In genomic region chr18:26394047-26394654, GRCh38 we compare ENCODE assay signal across 1 cellular context.
A peak's percentile ranks its signal among the peaks of the same experiment; 100 is the strongest.
TF ChIP-seq lines count a peak whose summit lies in the region.

No MANE protein-coding gene starts in this region.

TF ChIP-seq in K562, 482 proteins besides CTCF, POLR2A, EP300 and RAD21 (continued from another document):
- no peak for TF ChIP-seq ZBTB5 (IDR thresholded peaks at IDR 0.05)
- no peak for TF ChIP-seq TGIF2 (CRISPR knock-in tag; IDR thresholded peaks at IDR 0.05)
- no peak for TF ChIP-seq PBX2 (CRISPR knock-in tag; IDR thresholded peaks at IDR 0.05; ENCODE audit: low read depth)
- 0 out of 2 replicates have a peak, but pooled peaks have one; percentile 21 for TF ChIP-seq PBX2 (tag; conservative IDR thresholded peaks at IDR 0.05; ENCODE audit: low read depth)
- no peak for TF ChIP-seq STAT6 (CRISPR knock-in tag; IDR thresholded peaks at IDR 0.05)
- TF ChIP-seq NFE2L1 (tag; IDR thresholded peaks at IDR 0.05; ENCODE audit: borderline replicate concordance, low read depth) = no peak
- TF ChIP-seq ZEB2 (IDR thresholded peaks at IDR 0.05) = no peak
- no peak for TF ChIP-seq ZNF76 (CRISPR knock-in tag; IDR thresholded peaks at IDR 0.05; ENCODE audit: borderline replicate concordance)
- no peak for TF ChIP-seq SREBF1 (IDR thresholded peaks at IDR 0.05; ENCODE audit: borderline replicate concordance, low read depth, low read length)
- TF ChIP-seq MYC (IDR thresholded peaks at IDR 0.05; ENCODE audit: low read depth, low read length) = no peak
- TF ChIP-seq MYC (CRISPR knock-in tag; IDR thresholded peaks at IDR 0.05; ENCODE audit: borderline replicate concordance, low read depth) = no peak
- TF ChIP-seq ZNF644 (tag; IDR thresholded peaks at IDR 0.05; ENCODE audit: low read depth) = no peak
- no peak for TF ChIP-seq CBFA2T3 (IDR thresholded peaks at IDR 0.05)
- TF ChIP-seq COPS2 (conservative IDR thresholded peaks at IDR 0.05) = no peak
- peak; percentile 61; the same call in 1 of the 2 replicates for TF ChIP-seq MAFG (tag; conservative IDR thresholded peaks at IDR 0.05)
- TF ChIP-seq EGR1 (conservative IDR thresholded peaks at IDR 0.05) = no peak
- no peak for TF ChIP-seq POLR2G (IDR thresholded peaks at IDR 0.05; ENCODE audit: low read depth, low read length)
- peak; percentile 55; the same call in 1 of the 2 replicates for TF ChIP-seq C11orf30 (IDR thresholded peaks at IDR 0.05; ENCODE audit: low read depth)
- TF ChIP-seq MAFF (IDR thresholded peaks at IDR 0.05; ENCODE audit: low read length) = peak; percentile 66; the same call in 1 of the 2 replicates
- no peak for TF ChIP-seq GTF2A2 (tag; IDR thresholded peaks at IDR 0.05)
- no peak for TF ChIP-seq SPI1 (IDR thresholded peaks at IDR 0.05; ENCODE audit: borderline replicate concordance, low read depth, low read length)
- TF ChIP-seq MEIS2 (IDR thresholded peaks at IDR 0.05; ENCODE audit: partially characterized antibody) = peak; percentile 17
- TF ChIP-seq ZNF449 (CRISPR knock-in tag; IDR thresholded peaks at IDR 0.05) = no peak
- no peak for TF ChIP-seq CC2D1A (IDR thresholded peaks at IDR 0.05)
- TF ChIP-seq HNRNPL (IDR thresholded peaks at IDR 0.05; ENCODE audit: low read depth, low read length) = no peak
- no peak for TF ChIP-seq NCOA1 (IDR thresholded peaks at IDR 0.05; ENCODE audit: low read depth)
- TF ChIP-seq CBFA2T2 (conservative IDR thresholded peaks at IDR 0.05) = no peak
- TF ChIP-seq MEF2D (tag; conservative IDR thresholded peaks at IDR 0.05; ENCODE audit: low read depth) = no peak
- no peak for TF ChIP-seq MAZ (CRISPR knock-in tag; conservative IDR thresholded peaks at IDR 0.05 in 1 of 2, IDR thresholded peaks at IDR 0.05 in 1 of 2)
- TF ChIP-seq KAT2B (IDR thresholded peaks at IDR 0.05; ENCODE audit: low read depth, low read length) = no peak
- TF ChIP-seq PHB2 (IDR thresholded peaks at IDR 0.05; ENCODE audit: low read depth) = no peak
- TF ChIP-seq RFX5 (IDR thresholded peaks at IDR 0.05; ENCODE audit: low read depth, low read length) = no peak
- no peak for TF ChIP-seq AFF4 (CRISPR knock-in tag; IDR thresholded peaks at IDR 0.05)
- TF ChIP-seq GATAD2B (IDR thresholded peaks at IDR 0.05; ENCODE audit: borderline replicate concordance) = no peak
